In genomic region chr19:11261431-11261901, GRCh38 we compare ENCODE assay signal across 1 cellular context.
TF ChIP-seq lines count a peak whose summit lies in the region.

No MANE protein-coding gene starts in this region.

TF ChIP-seq in HEK293, 187 proteins besides CTCF, POLR2A, EP300 and RAD21 (continued from another document):
- TF ChIP-seq ZNF19 (tag by site-specific recombination; IDR thresholded peaks at IDR 0.05; ENCODE audit: low read depth) (no peak), ZNF768 (tag by site-specific recombination; IDR thresholded peaks at IDR 0.05) (no peak), ZNF660 (tag by site-specific recombination; IDR thresholded peaks at IDR 0.05) (no peak), GLI2 (tag by site-specific recombination; IDR thresholded peaks at IDR 0.05; ENCODE audit: borderline replicate concordance, low read depth) (no peak), ZNF488 (tag by site-specific recombination; IDR thresholded peaks at IDR 0.05) (no peak), HIC1 (tag by site-specific recombination; IDR thresholded peaks at IDR 0.05) (peak; percentile 40; the same call in 1 of the 2 replicates), ZNF114 (tag by site-specific recombination; IDR thresholded peaks at IDR 0.05) (no peak), BCL11B (tag by site-specific recombination; IDR thresholded peaks at IDR 0.05; ENCODE audit: low read depth) (0 out of 2 replicates have a peak, but pooled peaks have one; percentile 11), ZNF529 (tag by site-specific recombination; IDR thresholded peaks at IDR 0.05; ENCODE audit: insufficient replicate concordance) (no peak), TCF7L2 (IDR thresholded peaks at IDR 0.05; ENCODE audit: borderline replicate concordance, low read depth, low read length) (no peak), ZNF23 (tag by site-specific recombination; IDR thresholded peaks at IDR 0.05; ENCODE audit: borderline replicate concordance) (no peak), GLIS1 (tag by site-specific recombination; IDR thresholded peaks at IDR 0.05) (0 out of 2 replicates have a peak, but pooled peaks have one; percentile 32), ZBTB21 (tag by site-specific recombination; IDR thresholded peaks at IDR 0.05) (no peak), ELK4 (IDR thresholded peaks at IDR 0.05; ENCODE audit: borderline replicate concordance, low read depth, low read length) (no peak), ZNF433 (tag by site-specific recombination; IDR thresholded peaks at IDR 0.05; ENCODE audit: low read depth) (no peak), ZNF223 (tag by site-specific recombination; IDR thresholded peaks at IDR 0.05) (no peak), ZSCAN4 (tag by site-specific recombination; IDR thresholded peaks at IDR 0.05) (no peak), TRIM28 (IDR thresholded peaks at IDR 0.05; ENCODE audit: borderline replicate concordance, low read length) (no peak), ZNF26 (tag by site-specific recombination; IDR thresholded peaks at IDR 0.05) (no peak), ZBTB49 (tag by site-specific recombination; IDR thresholded peaks at IDR 0.05; ENCODE audit: low read depth) (no peak)
TF ChIP-seq in HEK293: peak in this region for 4.
